In genomic region chr2:5594288-5594687, GRCh38 we compare ENCODE assay signal across 1 cellular context.
TF ChIP-seq lines count a peak whose summit lies in the region.

No MANE protein-coding gene starts in this region.

TF ChIP-seq in IMR-90, 13 proteins besides CTCF, POLR2A, EP300 and RAD21:
- TF ChIP-seq CEBPB (IDR thresholded peaks at IDR 0.05; ENCODE audit: low read depth, low read length) (0 out of 2 replicates have a peak, but pooled peaks have one; percentile 4), FOS (IDR thresholded peaks at IDR 0.05; ENCODE audit: low read depth, low read length) (no peak)
- TF ChIP-seq, protein P1, sequence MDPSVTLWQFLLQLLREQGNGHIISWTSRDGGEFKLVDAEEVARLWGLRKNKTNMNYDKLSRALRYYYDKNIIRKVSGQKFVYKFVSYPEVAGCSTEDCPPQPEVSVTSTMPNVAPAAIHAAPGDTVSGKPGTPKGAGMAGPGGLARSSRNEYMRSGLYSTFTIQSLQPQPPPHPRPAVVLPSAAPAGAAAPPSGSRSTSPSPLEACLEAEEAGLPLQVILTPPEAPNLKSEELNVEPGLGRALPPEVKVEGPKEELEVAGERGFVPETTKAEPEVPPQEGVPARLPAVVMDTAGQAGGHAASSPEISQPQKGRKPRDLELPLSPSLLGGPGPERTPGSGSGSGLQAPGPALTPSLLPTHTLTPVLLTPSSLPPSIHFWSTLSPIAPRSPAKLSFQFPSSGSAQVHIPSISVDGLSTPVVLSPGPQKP (IDR thresholded peaks at IDR 0.05; ENCODE audit: borderline replicate concordance, low read depth, low read length), result no peak
